ENCODE assay signal across 8 cellular contexts in the genomic region with DNA sequence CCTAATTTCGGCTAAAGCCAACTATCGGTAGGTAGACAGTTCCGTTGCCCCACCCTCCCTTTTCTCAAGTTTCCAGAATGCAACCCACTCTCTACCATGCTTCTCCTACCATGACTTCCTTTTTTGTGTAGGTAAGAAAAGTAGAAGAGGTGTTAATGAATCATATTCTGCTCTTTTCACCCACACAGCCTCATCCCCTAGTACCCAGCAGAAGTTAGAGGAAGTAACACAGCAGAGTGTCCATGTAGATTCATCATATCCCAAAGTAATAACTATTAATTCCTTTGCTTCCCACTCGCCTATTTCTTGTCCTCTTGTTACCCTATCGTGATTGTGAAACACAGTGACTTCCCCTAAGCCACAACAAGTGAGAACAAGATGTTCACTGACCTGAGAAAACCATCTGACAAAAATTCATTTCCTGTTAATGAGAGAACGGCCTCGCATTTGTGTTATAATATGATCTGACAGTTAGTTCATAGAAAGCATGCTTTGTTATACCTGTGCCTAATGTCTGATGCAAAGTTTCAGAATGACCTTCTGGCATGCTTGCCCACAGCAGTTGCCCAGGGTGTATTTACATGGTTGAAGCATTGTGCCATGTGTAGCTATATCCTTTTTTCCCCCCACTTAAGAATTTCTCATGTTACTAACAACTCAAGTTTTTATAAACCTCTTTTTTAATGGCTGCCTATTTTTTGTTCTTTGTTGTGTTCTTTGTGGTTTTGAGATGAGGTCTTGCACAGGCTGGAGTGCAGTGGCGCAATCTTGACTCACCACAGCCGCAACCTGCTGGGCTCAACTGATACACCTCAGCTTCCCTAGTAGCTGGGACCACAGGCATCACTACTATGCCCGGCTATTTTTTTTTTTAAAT.
A peak's percentile ranks its signal among the peaks of the same experiment; 100 is the strongest.
DNase-seq lines count a peak whose midpoint lies in the region; ATAC-seq and TF ChIP-seq lines count a peak whose summit lies in the region.

No MANE protein-coding gene starts in this region.

- H3K27me3 ChIP-seq in BLaER1: no peaks in the 10 kb centered on the region

- no peak overlapping the region for H3K27ac ChIP-seq in BLaER1

- peak overlapping the region; percentile 73 for H3K4me2 ChIP-seq in BLaER1

- H3K4me1 ChIP-seq in BLaER1: peaks cover 52% of the 10 kb centered on the region

- DNase-seq in HPDE6-E6E7 (ENCODE audit: extremely low spot score) (peak; percentile 39), fibroblast of pulmonary artery (ENCODE audit: low read depth) (peak; percentile 57), GOT3 (lab: John Stamatoyannopoulos, UW) (no peak), NCI-H1105 (lab: John Stamatoyannopoulos, UW) (no peak)
- peak; percentile 19 to 32 for DNase-seq in activated CD8-positive, alpha-beta memory T cell treated with anti-CD3 and anti-CD28 coated beads for 1 hour (ENCODE audit: extremely low read depth in 1 of 2, low read depth in 1 of 2)
- peak; percentile 20 for DNase-seq in stimulated activated CD8-positive, alpha-beta memory T cell treated with anti-CD3 and anti-CD28 coated beads, Interleukin-15, amount 100 ng/mL, for 1 hour (ENCODE audit: low read depth)

- H3K9me3 ChIP-seq in BLaER1: no peaks in the 10 kb centered on the region

- TF ChIP-seq CTCF in fibroblast of pulmonary artery (IDR thresholded peaks at IDR 0.05; ENCODE audit: low read length, missing control alignments): no peak

- no peaks in the 10 kb centered on the region for H4K20me1 ChIP-seq in BLaER1

- H3K4me3 ChIP-seq in BLaER1: no peak overlapping the region
- no peak overlapping the region for H3K4me3 ChIP-seq in fibroblast of pulmonary artery (replicated peaks; ENCODE audit: low read depth, low read length)

- ATAC-seq in GM21381 (IDR thresholded peaks at IDR 0.05; ENCODE audit: unreplicated experiment): peak; percentile 79

- H3K36me3 ChIP-seq in BLaER1: peaks cover 25% of the 10 kb centered on the region

- no peak overlapping the region for H3K9ac ChIP-seq in BLaER1

Comparison
In these comparisons a context has a peak if more than half of its experiments do, and no peak if none do; other contexts are left out.
1. DNase-seq: peak in HPDE6-E6E7 (single experiment), activated CD8-positive, alpha-beta memory T cell treated with anti-CD3 and anti-CD28 coated beads for 1 hour (2 of 2), fibroblast of pulmonary artery (single experiment) and stimulated activated CD8-positive, alpha-beta memory T cell treated with anti-CD3 and anti-CD28 coated beads, Interleukin-15, amount 100 ng/mL, for 1 hour (single experiment); none in GOT3 (single experiment) and NCI-H1105 (single experiment).